15 cellular contexts compared by ENCODE assay signal in genomic region chr2:186950694-186951093, GRCh38.
DNase-seq lines count a peak whose midpoint lies in the region; ATAC-seq and TF ChIP-seq lines count a peak whose summit lies in the region.
"Had no signal": no experiment of that assay in that cellular context is flagged by ENCODE, and none has a peak within 500 bp of the region (broad histone marks: within the 10 kb centered on the region; RNA-seq: fewer than 3 reads in every experiment).

No MANE protein-coding gene starts in this region.

- ATAC-seq in psoas muscle (no peak), GM23338 (no peak)
- ATAC-seq: left colon had no signal

- no peaks in the 10 kb centered on the region for H3K79me2 ChIP-seq in GM23338 (replicated peaks; ENCODE audit: insufficient read depth)

- H3K4me3 Mint-ChIP-seq in activated T-cell treated with anti-CD3 and anti-CD28 coated beads, Interleukin-2, amount 50 U/mL, for 24 hours: no peak overlapping the region
- H3K4me3 Mint-ChIP-seq in GM23338: no peak overlapping the region

- WGBS in psoas muscle, 3 donors: 88 to 91% (median 89%) methylated on average over 3 of the region's 3 CpGs

- H3K27me3 Mint-ChIP-seq in activated T-cell treated with anti-CD3 and anti-CD28 coated beads, Interleukin-2, amount 50 U/mL, for 24 hours: no peaks in the 10 kb centered on the region
- H3K27me3 Mint-ChIP-seq in GM23338 (ENCODE audit: insufficient read depth, low read depth, poor library complexity): no peaks in the 10 kb centered on the region
- H3K27me3 Mint-ChIP-seq: activated CD4-positive, alpha-beta T cell treated with anti-CD3 and anti-CD28 coated beads, Interleukin-2, amount 10 ng/mL, durations not matched to agents 7 days and 5 days had no signal

- H3K36me3 ChIP-seq in psoas muscle (ENCODE audit: insufficient read depth in 1 of 2, low read depth in 1 of 2) (no peaks in the 10 kb centered on the region), GM23338 (ENCODE audit: insufficient read depth) (no peaks in the 10 kb centered on the region)

- DNase-seq in ELR (ENCODE audit: low read depth): peak; percentile 71
- DNase-seq in HT1080 (ENCODE audit: low read depth): peak; percentile 82
- DNase-seq in UCSD-AML1 (lab: John Stamatoyannopoulos, UW; ENCODE audit: unreplicated experiment): peak; percentile 7
- peak; percentile 24 for DNase-seq in mesenteric fat pad (ENCODE audit: low spot score)
- no peak for DNase-seq in psoas muscle
- DNase-seq in activated T-cell treated with anti-CD3 and anti-CD28 coated beads, Interleukin-2, amount 50 U/mL, for 24 hours: no peak
- DNase-seq in GM23338 (ENCODE audit: low spot score): no peak
- DNase-seq: activated CD4-positive, alpha-beta T cell treated with anti-CD3 and anti-CD28 coated beads, Interleukin-2, amount 10 ng/mL, durations not matched to agents 7 days and 5 days; activated CD8-positive, alpha-beta memory T cell treated with anti-CD3 and anti-CD28 coated beads, Interleukin-2, amount 50 U/mL, for 48 hours; left colon; MV-4-11; NCI-H2081 treated with DMSO at 0.1 percent for 48 hours; NCI-H526; occipital lobe; stimulated activated CD4-positive, alpha-beta T cell treated with anti-CD3 and anti-CD28 coated beads, Interleukin-4, amount 100 ng/mL, for 24 hours had no signal

- H3K9me2 ChIP-seq in GM23338 (ENCODE audit: insufficient read depth): no peaks in the 10 kb centered on the region

- TF ChIP-seq CTCF in psoas muscle (IDR thresholded peaks at IDR 0.05) (no peak), GM23338 (conservative IDR thresholded peaks at IDR 0.05; ENCODE audit: low read depth in 2 of 2) (no peak)

- H3K27ac ChIP-seq in psoas muscle (no peak overlapping the region), GM23338 (ENCODE audit: low read depth) (no peak overlapping the region)

- no peaks in the 10 kb centered on the region for H3F3A ChIP-seq in GM23338 (replicated peaks; ENCODE audit: low read depth)

- H3K27me3 ChIP-seq in psoas muscle (ENCODE audit: insufficient read depth in 3 of 3, low read length in 2 of 3) (no peaks in the 10 kb centered on the region), GM23338 (ENCODE audit: insufficient read depth) (no peaks in the 10 kb centered on the region)

- no peaks in the 10 kb centered on the region for H3K9me3 Mint-ChIP-seq in activated T-cell treated with anti-CD3 and anti-CD28 coated beads, Interleukin-2, amount 50 U/mL, for 24 hours
- no peaks in the 10 kb centered on the region for H3K9me3 Mint-ChIP-seq in GM23338
- H3K9me3 Mint-ChIP-seq: activated CD4-positive, alpha-beta T cell treated with anti-CD3 and anti-CD28 coated beads, Interleukin-2, amount 10 ng/mL, durations not matched to agents 7 days and 5 days had no signal

- no peak overlapping the region for H3K27ac Mint-ChIP-seq in activated T-cell treated with anti-CD3 and anti-CD28 coated beads, Interleukin-2, amount 50 U/mL, for 24 hours
- no peak overlapping the region for H3K27ac Mint-ChIP-seq in GM23338
- H3K27ac Mint-ChIP-seq: activated CD4-positive, alpha-beta T cell treated with anti-CD3 and anti-CD28 coated beads, Interleukin-2, amount 10 ng/mL, durations not matched to agents 7 days and 5 days had no signal

- H3K4me2 ChIP-seq in GM23338: no peak overlapping the region

- intact Hi-C loops in psoas muscle (cut with DNase I): no loop called here

- no peaks in the 10 kb centered on the region for H3K9me3 ChIP-seq in psoas muscle

- no peaks in the 10 kb centered on the region for H3K4me1 ChIP-seq in psoas muscle
- H3K4me1 ChIP-seq in GM23338 (ENCODE audit: insufficient read depth): no peaks in the 10 kb centered on the region

- no peaks in the 10 kb centered on the region for H4K20me1 ChIP-seq in GM23338 (replicated peaks; ENCODE audit: insufficient read depth)

- no peak overlapping the region; the same call in 1 of the 2 replicates for H2AFZ ChIP-seq in GM23338

- no peaks in the 10 kb centered on the region for H3K36me3 Mint-ChIP-seq in activated T-cell treated with anti-CD3 and anti-CD28 coated beads, Interleukin-2, amount 50 U/mL, for 24 hours (ENCODE audit: low read depth)
- no peaks in the 10 kb centered on the region; the same call in 2 of the 3 replicates for H3K36me3 Mint-ChIP-seq in GM23338 (ENCODE audit: low read depth)

- H3K4me1 Mint-ChIP-seq in activated T-cell treated with anti-CD3 and anti-CD28 coated beads, Interleukin-2, amount 50 U/mL, for 24 hours (ENCODE audit: low read depth): peaks cover 10% of the 10 kb centered on the region
- no peaks in the 10 kb centered on the region for H3K4me1 Mint-ChIP-seq in GM23338

- H3K4me3 ChIP-seq in psoas muscle (no peak overlapping the region), GM23338 (no peak overlapping the region)

TF ChIP-seq in GM23338, 12 proteins besides CTCF, POLR2A, EP300 and RAD21 (continues in another document):
- TF ChIP-seq POLR2AphosphoS5 (IDR thresholded peaks at IDR 0.05; ENCODE audit: low read depth): no peak
- no peak for TF ChIP-seq ZNF462 (CRISPR knock-in tag; IDR thresholded peaks at IDR 0.05)
- no peak for TF ChIP-seq ZNF331 (CRISPR knock-in tag; IDR thresholded peaks at IDR 0.05; ENCODE audit: low read depth)
- no peak for TF ChIP-seq CREB1 (CRISPR knock-in tag; IDR thresholded peaks at IDR 0.05; ENCODE audit: low read depth)

Comparison
In these comparisons a context has a peak if more than half of its experiments do, and no peak if none do; other contexts are left out.
1. DNase-seq: peak in ELR (single experiment), HT1080 (single experiment), UCSD-AML1 (single experiment) and mesenteric fat pad (single experiment); none in psoas muscle (0 of 2), activated T-cell treated with anti-CD3 and anti-CD28 coated beads, Interleukin-2, amount 50 U/mL, for 24 hours (single experiment) and GM23338 (single experiment).